In the genomic region with DNA sequence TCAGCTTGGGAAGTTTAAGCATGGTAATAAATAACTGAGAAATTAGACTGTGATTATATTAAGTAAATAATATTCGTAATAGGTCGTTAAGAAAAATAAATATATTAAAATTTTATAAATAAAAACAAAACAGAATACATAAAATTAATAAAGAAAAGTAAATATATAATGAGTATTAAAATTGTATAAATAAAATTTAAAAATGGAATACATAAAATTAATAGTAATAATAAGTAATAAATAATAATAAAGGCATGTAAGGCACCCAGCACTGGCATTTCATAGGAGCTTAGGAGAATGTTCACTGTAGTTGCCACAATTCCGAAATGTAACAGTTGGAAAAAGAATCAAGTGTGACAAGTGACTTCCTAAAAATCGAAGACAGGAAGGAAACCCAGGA, we compare ENCODE assay signal across 16 cellular contexts. TPM values are rescaled to one million over a fixed set of nuclear protein-coding genes. Genes with fewer than 3 reads are reported as not detected.
DNase-seq lines count a peak whose midpoint lies in the region; ATAC-seq and TF ChIP-seq lines count a peak whose summit lies in the region.
"Had no signal": no experiment of that assay in that cellular context is flagged by ENCODE, and none has a peak within 500 bp of the region (broad histone marks: within the 10 kb centered on the region; RNA-seq: fewer than 3 reads in every experiment).

No MANE protein-coding gene starts in this region.

- H3K36me3 ChIP-seq in HUES48 (ENCODE audit: control insufficient read depth, insufficient read depth, low read length) (no peaks in the 10 kb centered on the region), body of pancreas (replicated peaks in 1 of 2; ENCODE audit: insufficient read depth in 1 of 2, low read depth in 2 of 2) (no peaks in the 10 kb centered on the region), mesodermal cell (ENCODE audit: control insufficient read depth, insufficient read depth, low read length) (no peaks in the 10 kb centered on the region), transverse colon (no peaks in the 10 kb centered on the region)
- H3K36me3 ChIP-seq: BLaER1, breast epithelium had no signal

- no peak overlapping the region for H3K9ac ChIP-seq in HUES48 (ENCODE audit: low read depth, low read length)
- H3K9ac ChIP-seq: BLaER1 had no signal

- no peaks in the 10 kb centered on the region for H3K27me3 ChIP-seq in HUES48 (ENCODE audit: control insufficient read depth, insufficient read depth, low read length)
- no peaks in the 10 kb centered on the region for H3K27me3 ChIP-seq in body of pancreas
- no peaks in the 10 kb centered on the region for H3K27me3 ChIP-seq in transverse colon
- H3K27me3 ChIP-seq: BLaER1, breast epithelium had no signal

- in situ Hi-C loops in transverse colon (cut with MboI; ENCODE audit: low pct_ligation_motif_present in 1 of 4, low pct_unique_long_range_greater_than_20kb in 1 of 4, low sequenced_read_pairs in 3 of 4), result no loop called here

- intact Hi-C loops in body of pancreas (cut with DNase I) (no loop called here), transverse colon (cut with DNase I; ENCODE audit: low total_unique reads) (no loop called here)

- TF ChIP-seq CTCF in body of pancreas (IDR thresholded peaks at IDR 0.05) (no peak), transverse colon (IDR thresholded peaks at IDR 0.05) (no peak)

- H3K27ac ChIP-seq in HUES48 (ENCODE audit: low read depth, low read length), result peak overlapping the region; percentile 14
- peak overlapping the region; percentile 91 to 95 (median 94) for H3K27ac ChIP-seq in body of pancreas
- H3K27ac ChIP-seq in mesodermal cell (ENCODE audit: low read depth, low read length, severe bottlenecking), result peak overlapping the region; percentile 49
- H3K27ac ChIP-seq in transverse colon, result peak overlapping the region; percentile 85 to 90 (median 88)
- H3K27ac ChIP-seq: BLaER1 had no signal

- H3K4me3 ChIP-seq in HUES48 (ENCODE audit: low read depth, low read length) (no peak overlapping the region), body of pancreas (no peak overlapping the region), mesodermal cell (ENCODE audit: extremely low read depth, insufficient read depth, low read length, poor library complexity, severe bottlenecking) (no peak overlapping the region), transverse colon (no peak overlapping the region)
- H3K4me3 ChIP-seq: BLaER1, breast epithelium had no signal

- DNase-seq in body of pancreas, result no peak
- no peak for DNase-seq in transverse colon
- no peak for DNase-seq in activated naive CD4-positive, alpha-beta T cell (lab: John Stamatoyannopoulos, UW)
- DNase-seq in SK-N-DZ (ENCODE audit: low spot score), result no peak
- DNase-seq: activated CD4-positive, alpha-beta T cell treated with anti-CD3 and anti-CD28 coated beads, Interleukin-2, amount 50 U/mL, for 48 hours; activated naive CD8-positive, alpha-beta T cell treated with anti-CD3 and anti-CD28 coated beads for 36 hours; activated T-cell treated with anti-CD3 and anti-CD28 coated beads, Interleukin-2, amount 50 U/mL, for 48 hours; effector CD4-positive, alpha-beta T cell; hypothalamus; MM.1S; NCI-H1930 had no signal

- H3K9me3 ChIP-seq in HUES48 (ENCODE audit: control insufficient read depth, insufficient read depth, low read length) (no peaks in the 10 kb centered on the region), body of pancreas (no peaks in the 10 kb centered on the region), mesodermal cell (ENCODE audit: control insufficient read depth, low read length) (no peaks in the 10 kb centered on the region), transverse colon (no peaks in the 10 kb centered on the region)
- H3K9me3 ChIP-seq: BLaER1, breast epithelium had no signal

- 10 to 11% methylated on average over 4 of the region's 4 CpGs for WGBS in body of pancreas, 2 donors
- 89 to 96% methylated on average over 2 of the region's 4 CpGs for WGBS in mesodermal cell (ENCODE audit: insufficient coverage in 2 of 2), 2 experiments
- 24 to 43% methylated on average over 4 of the region's 4 CpGs for WGBS in transverse colon (ENCODE audit: low coverage in 1 of 2), 2 donors

- H3K4me1 ChIP-seq in HUES48 (ENCODE audit: control insufficient read depth, insufficient read depth, low read length), result peaks cover 33% of the 10 kb centered on the region
- H3K4me1 ChIP-seq in body of pancreas, result peaks cover 96% of the 10 kb centered on the region
- peaks cover 19% of the 10 kb centered on the region for H3K4me1 ChIP-seq in mesodermal cell (ENCODE audit: control insufficient read depth, insufficient read depth, low read length, poor library complexity, severe bottlenecking)
- H3K4me1 ChIP-seq in transverse colon, result peaks cover 33 to 77% (median 52%) of the 10 kb centered on the region in 4 donors
- H3K4me1 ChIP-seq: BLaER1, breast epithelium had no signal

- no peak for TF ChIP-seq EP300 in transverse colon (IDR thresholded peaks at IDR 0.05; ENCODE audit: low read depth)

- no peak for TF ChIP-seq POLR2A in body of pancreas (IDR thresholded peaks at IDR 0.05)
- no peak for TF ChIP-seq POLR2A in transverse colon (IDR thresholded peaks at IDR 0.05)

- ATAC-seq in body of pancreas (no peak), HG02588 (IDR thresholded peaks at IDR 0.05; ENCODE audit: unreplicated experiment) (no peak)

RNA-seq across cellular contexts. Expression of gene FHAD1, which starts 45.8 kb away (rescaled TPM):
- total RNA-seq in body of pancreas (1 to 10 TPM; 2.9 to 4.9 TPM), transverse colon (under 1 TPM in 2 of 4 donors, not detected in 2; 0.75 to 0.82 TPM)
- polyA plus RNA-seq in mesodermal cell (2013, experiment 1 of 2), result 1.0 TPM
- 0.71 TPM for polyA plus RNA-seq in mesodermal cell (2013, experiment 2 of 2)
- 1.2 and 1.6 TPM in 2 replicates for polyA plus RNA-seq in SK-N-DZ (2014; cell fraction: cytosol; rRNA removed)
- 0.62 and 9.1 TPM in 2 replicates for polyA plus RNA-seq in SK-N-DZ (2014; cell fraction: nucleus; rRNA removed)

RNA-seq across cellular contexts. Expression of gene TMEM51, which starts 47.7 kb away (rescaled TPM):
- total RNA-seq in body of pancreas, result 10 to 100 TPM; 26.5 to 36.9 TPM
- polyA plus RNA-seq in mesodermal cell (2013, experiment 1 of 2), result 10.7 TPM
- polyA plus RNA-seq in mesodermal cell (2013, experiment 2 of 2), result 11.4 TPM
- total RNA-seq in transverse colon, result 10 to 100 TPM; 17.7 to 32.9 (median 22.9) TPM
- polyA plus RNA-seq in SK-N-DZ (2014; cell fraction: cytosol; rRNA removed), result 27.4 and 37.8 TPM in 2 replicates
- 11.9 and 19.9 TPM in 2 replicates for polyA plus RNA-seq in SK-N-DZ (2014; cell fraction: nucleus; rRNA removed)
- total RNA-seq: activated naive CD8-positive, alpha-beta T cell treated with anti-CD3 and anti-CD28 coated beads for 36 hours had no signal

Comparison
In these comparisons a context has a peak if more than half of its experiments do, and no peak if none do; other contexts are left out.
1. H3K27ac ChIP-seq: peak in every context shown above with its lines; median percentile 94 in body of pancreas; 88 in transverse colon; 49 in mesodermal cell; 14 in HUES48.